12 cellular contexts compared by ENCODE assay signal in the genomic region with DNA sequence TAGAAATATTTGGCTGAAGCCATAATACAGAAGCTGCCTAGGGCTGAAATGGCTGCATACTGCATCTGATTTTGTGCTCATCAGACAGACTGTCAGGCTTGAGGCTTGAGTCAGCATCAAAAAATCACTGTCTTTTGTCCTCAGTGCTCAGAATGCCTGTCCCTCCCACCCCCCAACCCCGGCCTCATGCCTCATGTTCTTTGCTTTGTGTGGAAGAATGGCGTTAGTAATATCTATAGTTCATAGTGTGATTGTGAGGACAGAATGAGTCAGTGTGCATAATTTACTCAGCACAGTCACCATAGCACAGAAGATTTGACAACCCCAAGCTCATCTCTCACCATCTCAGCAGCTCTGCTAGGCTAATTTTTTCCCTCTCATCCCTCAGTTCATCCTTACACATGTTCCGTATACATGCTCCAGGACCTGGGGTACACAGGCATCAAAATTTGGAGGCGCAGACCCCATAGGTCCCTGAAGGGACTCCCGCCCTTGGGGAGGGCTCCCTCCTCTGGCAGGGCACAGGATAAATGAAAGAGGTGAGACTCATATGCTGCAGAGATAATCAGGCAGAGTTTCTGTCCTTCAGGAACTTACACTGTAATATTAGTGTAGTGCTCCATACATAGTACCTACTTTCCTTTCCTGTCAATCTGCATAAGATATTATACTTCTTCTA.
DNase-seq lines count a peak whose midpoint lies in the region; ATAC-seq and TF ChIP-seq lines count a peak whose summit lies in the region.
"Had no signal": no experiment of that assay in that cellular context is flagged by ENCODE, and none has a peak within 500 bp of the region (broad histone marks: within the 10 kb centered on the region; RNA-seq: fewer than 3 reads in every experiment).

No MANE protein-coding gene starts in this region.

- no peaks in the 10 kb centered on the region for H3K4me1 Mint-ChIP-seq in activated T-cell treated with anti-CD3 and anti-CD28 coated beads, Interleukin-2, amount 50 U/mL, for 4 hours (ENCODE audit: low read depth)

- peak; percentile 78 for ATAC-seq in activated T-cell treated with anti-CD3 and anti-CD28 coated beads, Interleukin-2, amount 50 U/mL, for 4 hours
- peak; percentile 45 for ATAC-seq in HG03175 (IDR thresholded peaks at IDR 0.05; ENCODE audit: unreplicated experiment)

- H3K9me3 Mint-ChIP-seq in activated T-cell treated with anti-CD3 and anti-CD28 coated beads, Interleukin-2, amount 50 U/mL, for 4 hours: no peaks in the 10 kb centered on the region

- H3K4me3 ChIP-seq in astrocyte of the spinal cord (ENCODE audit: low read depth, low read length) (no peak overlapping the region), skeletal muscle cell (ENCODE audit: low read depth, low read length) (no peak overlapping the region)
- H3K4me3 ChIP-seq: ascending aorta, tibial artery had no signal

- H3K36me3 Mint-ChIP-seq in activated T-cell treated with anti-CD3 and anti-CD28 coated beads, Interleukin-2, amount 50 U/mL, for 4 hours (ENCODE audit: insufficient read depth): no peaks in the 10 kb centered on the region

- no peaks in the 10 kb centered on the region for H3K27me3 Mint-ChIP-seq in activated T-cell treated with anti-CD3 and anti-CD28 coated beads, Interleukin-2, amount 50 U/mL, for 4 hours (ENCODE audit: low read depth)

- in situ Hi-C loops in astrocyte of the spinal cord (cut with HindIII; ENCODE audit: low sequenced_read_pairs): no loop called here

- TF ChIP-seq CTCF in astrocyte of the spinal cord (IDR thresholded peaks at IDR 0.05; ENCODE audit: low read depth, low read length): no peak

- DNase-seq in activated T-cell treated with anti-CD3 and anti-CD28 coated beads, Interleukin-2, amount 50 U/mL, for 4 hours: no peak
- DNase-seq in activated T-cell treated with anti-CD3 and anti-CD28 coated beads, Interleukin-2, amount 50 U/mL, for 1 hour: no peak
- peak; percentile 73 for DNase-seq in astrocyte of the spinal cord (ENCODE audit: low read depth, low spot score)
- DNase-seq in skeletal muscle cell (ENCODE audit: low read depth): peak; percentile 61
- DNase-seq in pons (ENCODE audit: low spot score): no peak
- DNase-seq in NCI-H510A (lab: John Stamatoyannopoulos, UW): no peak
- DNase-seq in activated CD4-positive, alpha-beta T cell treated with anti-CD3 and anti-CD28 coated beads, Interleukin-2, amount 50 U/mL, for 1 hour: no peak
- DNase-seq: Karpas-422, NCI-H2227 treated with DMSO at 0.1 percent for 48 hours, tibial artery had no signal

- H3K4me3 Mint-ChIP-seq in activated T-cell treated with anti-CD3 and anti-CD28 coated beads, Interleukin-2, amount 50 U/mL, for 4 hours: no peak overlapping the region

Comparison
In these comparisons a context has a peak if more than half of its experiments do, and no peak if none do; other contexts are left out.
1. DNase-seq: peak in astrocyte of the spinal cord (single experiment) and skeletal muscle cell (single experiment); none in activated T-cell treated with anti-CD3 and anti-CD28 coated beads, Interleukin-2, amount 50 U/mL, for 4 hours (single experiment), activated T-cell treated with anti-CD3 and anti-CD28 coated beads, Interleukin-2, amount 50 U/mL, for 1 hour (single experiment), pons (single experiment), NCI-H510A (single experiment) and activated CD4-positive, alpha-beta T cell treated with anti-CD3 and anti-CD28 coated beads, Interleukin-2, amount 50 U/mL, for 1 hour (single experiment).